In genomic region chr1:211843018-211843417, GRCh38 we compare ENCODE assay signal across 11 cellular contexts. TPM values are rescaled to one million over a fixed set of nuclear protein-coding genes. Genes with fewer than 3 reads are reported as not detected.
A peak's percentile ranks its signal among the peaks of the same experiment; 100 is the strongest.
DNase-seq lines count a peak whose midpoint lies in the region; ATAC-seq and TF ChIP-seq lines count a peak whose summit lies in the region.
"Had no signal": no experiment of that assay in that cellular context is flagged by ENCODE, and none has a peak within 500 bp of the region (broad histone marks: within the 10 kb centered on the region; RNA-seq: fewer than 3 reads in every experiment).

No MANE protein-coding gene starts in this region.

- H3K9me2 ChIP-seq in GM23248 (ENCODE audit: insufficient read depth) (no peaks in the 10 kb centered on the region), PC-3 (replicated peaks; ENCODE audit: low read length) (no peaks in the 10 kb centered on the region)

- no peaks in the 10 kb centered on the region for H4K20me1 ChIP-seq in GM23248 (ENCODE audit: insufficient read depth)
- H4K20me1 ChIP-seq in PC-3 (ENCODE audit: low read length) = no peaks in the 10 kb centered on the region

- peaks cover 13% of the 10 kb centered on the region for H3K27me3 Mint-ChIP-seq in CD4-positive, CD25-positive, alpha-beta regulatory T cell
- no peaks in the 10 kb centered on the region for H3K27me3 Mint-ChIP-seq in activated T-helper 17 cell treated with anti-CD3 and anti-CD28 coated beads, Interleukin-2, amount 50 U/mL, for 72 hours

- H3K4me2 ChIP-seq in GM23248 (ENCODE audit: unreplicated experiment) = no peak overlapping the region
- H3K4me2 ChIP-seq in PC-3 (ENCODE audit: low read length) = no peak overlapping the region

- no TSS peak for BruUV-seq in PC-3 (replicated peaks; lab: Mats Ljungman, UMichigan)

- H2AFZ ChIP-seq in GM23248 = peak overlapping the region; percentile 23; the same call in 1 of the 2 replicates
- no peak overlapping the region for H2AFZ ChIP-seq in PC-3 (ENCODE audit: low read length)

- H3K27ac Mint-ChIP-seq in CD4-positive, CD25-positive, alpha-beta regulatory T cell = peak overlapping the region; percentile 63 to 91 (median 79)
- no peak overlapping the region for H3K27ac Mint-ChIP-seq in activated T-helper 17 cell treated with anti-CD3 and anti-CD28 coated beads, Interleukin-2, amount 50 U/mL, for 72 hours

- POLR2A ChIA-PET in PC-3 (lab: Charles Lee; ENCODE audit: unreplicated experiment) = no interaction called here

- no peaks in the 10 kb centered on the region for H3K36me3 ChIP-seq in CD4-positive, CD25-positive, alpha-beta regulatory T cell (ENCODE audit: control insufficient read depth, insufficient read depth, low read length)
- H3K36me3 ChIP-seq in GM23248 (ENCODE audit: low read depth) = no peaks in the 10 kb centered on the region
- H3K36me3 ChIP-seq in PC-3 (ENCODE audit: low read depth, low read length) = no peaks in the 10 kb centered on the region

- H3K27ac ChIP-seq in CD4-positive, CD25-positive, alpha-beta regulatory T cell (ENCODE audit: insufficient read depth, low read length, poor library complexity, severe bottlenecking) = no peak overlapping the region
- no peak overlapping the region for H3K27ac ChIP-seq in GM23248
- no peak overlapping the region for H3K27ac ChIP-seq in PC-3 (ENCODE audit: low read length)

- no peaks in the 10 kb centered on the region for H3K79me2 ChIP-seq in GM23248 (ENCODE audit: insufficient read depth)
- H3K79me2 ChIP-seq in PC-3 (ENCODE audit: low read length) = no peaks in the 10 kb centered on the region

- intact Hi-C loops in PC-3 (cut with micrococcal nuclease) = no loop called here

- H3K9me3 Mint-ChIP-seq in CD4-positive, CD25-positive, alpha-beta regulatory T cell = peaks cover 0 to 2% (median 0%) of the 10 kb centered on the region in 7 donors
- no peaks in the 10 kb centered on the region for H3K9me3 Mint-ChIP-seq in activated T-helper 17 cell treated with anti-CD3 and anti-CD28 coated beads, Interleukin-2, amount 50 U/mL, for 72 hours

- H3K4me3 Mint-ChIP-seq in CD4-positive, CD25-positive, alpha-beta regulatory T cell = peak overlapping the region in 3 of 4 donors; percentile 16 to 45 (median 24)
- peak overlapping the region; percentile 22 for H3K4me3 Mint-ChIP-seq in activated T-helper 17 cell treated with anti-CD3 and anti-CD28 coated beads, Interleukin-2, amount 50 U/mL, for 72 hours

- peak in 1 of 2 donors; percentile 25 for ATAC-seq in CD4-positive, CD25-positive, alpha-beta regulatory T cell (ENCODE audit: low read depth in 2 of 2)
- no peak for ATAC-seq in activated T-helper 17 cell treated with anti-CD3 and anti-CD28 coated beads, Interleukin-2, amount 50 U/mL, for 72 hours (replicated peaks)
- ATAC-seq in PC-3 = no peak

- no peaks in the 10 kb centered on the region for H3K27me3 ChIP-seq in CD4-positive, CD25-positive, alpha-beta regulatory T cell (ENCODE audit: control insufficient read depth, insufficient read depth, low read length)
- H3K27me3 ChIP-seq in GM23248 (replicated peaks; ENCODE audit: insufficient read depth) (peaks cover 17% of the 10 kb centered on the region), PC-3 (ENCODE audit: low read length) (no peaks in the 10 kb centered on the region)

- in situ Hi-C loops in GM23248 (cut with MboI) = no loop called here

- no peaks in the 10 kb centered on the region for H3K9me3 ChIP-seq in CD4-positive, CD25-positive, alpha-beta regulatory T cell (ENCODE audit: control insufficient read depth in 2 of 2, low read length in 2 of 2)
- H3K9me3 ChIP-seq in GM23248 (ENCODE audit: low read depth) (no peaks in the 10 kb centered on the region), PC-3 (ENCODE audit: low read length) (no peaks in the 10 kb centered on the region)
- H3K9me3 ChIP-seq: Caco-2 had no signal

- no peak overlapping the region for H3K9ac ChIP-seq in GM23248
- no peak overlapping the region for H3K9ac ChIP-seq in PC-3 (ENCODE audit: low read length)

- CTCF ChIA-PET in PC-3 (lab: Charles Lee) = no interaction called here

- peak overlapping the region; percentile 33 for H3K4me3 ChIP-seq in CD4-positive, CD25-positive, alpha-beta regulatory T cell (ENCODE audit: low read depth, low read length)
- H3K4me3 ChIP-seq in GM23248 (no peak overlapping the region), PC-3 (ENCODE audit: low read length) (no peak overlapping the region)

- peak in 1 of 3 donors; percentile 51 for DNase-seq in CD4-positive, CD25-positive, alpha-beta regulatory T cell
- no peak for DNase-seq in GM23248
- DNase-seq in lung microvascular endothelial cell (ENCODE audit: low read depth in 2 of 2) = peak; percentile 3 to 4
- DNase-seq in activated gamma-delta T cell (lab: John Stamatoyannopoulos, UW) = no peak
- DNase-seq in DMS53 (lab: John Stamatoyannopoulos, UW) = no peak
- no peak for DNase-seq in PC-3
- no peak for DNase-seq in NCI-H2029 treated with DMSO at 0.1 percent for 48 hours (lab: John Stamatoyannopoulos, UW)
- DNase-seq: Caco-2, NCI-H1694 treated with DMSO at 0.1 percent for 48 hours, occipital lobe had no signal

- H3F3A ChIP-seq in GM23248 (ENCODE audit: insufficient read depth) (no peaks in the 10 kb centered on the region), PC-3 (ENCODE audit: low read length, unreplicated experiment) (no peaks in the 10 kb centered on the region)

- H3K4me1 Mint-ChIP-seq in CD4-positive, CD25-positive, alpha-beta regulatory T cell = peaks cover 11 to 22% (median 15%) of the 10 kb centered on the region in 4 donors
- peaks cover 24% of the 10 kb centered on the region for H3K4me1 Mint-ChIP-seq in activated T-helper 17 cell treated with anti-CD3 and anti-CD28 coated beads, Interleukin-2, amount 50 U/mL, for 72 hours

- peaks cover 5% of the 10 kb centered on the region for H3K36me3 Mint-ChIP-seq in CD4-positive, CD25-positive, alpha-beta regulatory T cell
- H3K36me3 Mint-ChIP-seq in activated T-helper 17 cell treated with anti-CD3 and anti-CD28 coated beads, Interleukin-2, amount 50 U/mL, for 72 hours (ENCODE audit: low read depth) = no peaks in the 10 kb centered on the region

- H3K4me1 ChIP-seq in CD4-positive, CD25-positive, alpha-beta regulatory T cell (ENCODE audit: control insufficient read depth, insufficient read depth, low read length, poor library complexity, severe bottlenecking) = peaks cover 4% of the 10 kb centered on the region
- no peaks in the 10 kb centered on the region for H3K4me1 ChIP-seq in GM23248 (ENCODE audit: insufficient read depth)
- peaks cover 7% of the 10 kb centered on the region; the same call in 1 of the 2 replicates for H3K4me1 ChIP-seq in PC-3 (ENCODE audit: insufficient read depth, low read length)
- H3K4me1 ChIP-seq: Caco-2 had no signal

- TF ChIP-seq CTCF in PC-3 (conservative IDR thresholded peaks at IDR 0.05; ENCODE audit: low read depth, low read length) = no peak

RNA-seq across cellular contexts. Expression of gene LPGAT1, which starts 12.5 kb away (rescaled TPM):
- total RNA-seq in CD4-positive, CD25-positive, alpha-beta regulatory T cell = 24.1 TPM
- 1 to 10 TPM; 6.8 to 9.8 (median 7.5) TPM for polyA plus RNA-seq in CD4-positive, CD25-positive, alpha-beta regulatory T cell
- 36.5 and 62.4 TPM in 2 replicates for total RNA-seq in GM23248 (2014; rRNA removed; shearing (Covaris generic))
- polyA plus RNA-seq in GM23248 (2016; fragmentation: Nextera tagmentation; extraction: Ambion mirVana) = 13.5 and 17.5 TPM in 2 replicates
- total RNA-seq in activated T-helper 17 cell treated with anti-CD3 and anti-CD28 coated beads, Interleukin-2, amount 50 U/mL, for 72 hours = 10 to 100 TPM; 15.4 to 18.7 TPM
- total RNA-seq in lung microvascular endothelial cell = 31.6 and 37.5 TPM in 2 replicates
- 39.8 and 41.7 TPM in 2 replicates for total RNA-seq in PC-3 (2014; rRNA removed)

Comparison
In these comparisons a context has a peak if more than half of its experiments do, and no peak if none do; other contexts are left out.
1. DNase-seq: peak in lung microvascular endothelial cell (2 of 2); none in GM23248 (single experiment), activated gamma-delta T cell (single experiment), DMS53 (single experiment), PC-3 (single experiment) and NCI-H2029 treated with DMSO at 0.1 percent for 48 hours (single experiment).